Comparison of ENCODE assay signal across 8 cellular contexts in genomic region chr12:119115296-119115905, GRCh38.
DNase-seq lines count a peak whose midpoint lies in the region; ATAC-seq and TF ChIP-seq lines count a peak whose summit lies in the region.

No MANE protein-coding gene starts in this region.

- H3K4me1 Mint-ChIP-seq in activated CD4-positive, alpha-beta T cell treated with anti-CD3 and anti-CD28 coated beads, Interleukin-2, amount 10 ng/mL, durations not matched to agents 24 days and 14 days: no peaks in the 10 kb centered on the region
- H3K4me1 Mint-ChIP-seq in glutamatergic neuron (ENCODE audit: low read depth, unreplicated experiment): peaks cover 2% of the 10 kb centered on the region
- no peaks in the 10 kb centered on the region for H3K4me1 Mint-ChIP-seq in activated T-helper 2 cell treated with anti-CD3 and anti-CD28 coated beads, Interferon-gamma antibody, Interleukin-2, Interleukin-4, amounts not matched to agents 10 μg/mL and 5 μg/mL and 100 μg/mL, durations not matched to agents 14 hours and 24 hours and 36 hours (ENCODE audit: low read depth)

- intact Hi-C loops in activated CD4-positive, alpha-beta T cell treated with anti-CD3 and anti-CD28 coated beads, Interleukin-2, amount 10 ng/mL, durations not matched to agents 24 days and 14 days (cut with micrococcal nuclease): loop anchor here (2.0 kb wide), 1 partner anchor 297 kb away; no protein-coding TSS in a partner anchor
- intact Hi-C loops in activated T-helper 2 cell treated with anti-CD3 and anti-CD28 coated beads, Interferon-gamma antibody, Interleukin-2, Interleukin-4, amounts not matched to agents 10 μg/mL and 5 μg/mL and 100 μg/mL, durations not matched to agents 14 hours and 24 hours and 36 hours (cut with micrococcal nuclease): loop anchor here (1.0 kb wide), 1 partner anchor 298 kb away; no protein-coding TSS in a partner anchor

- no peak for ATAC-seq in HG03097 (IDR thresholded peaks at IDR 0.05; ENCODE audit: low FRiP score, unreplicated experiment)

- DNase-seq in AG09319 (ENCODE audit: extremely low read depth, low read depth) (peak; percentile 7), ELF-1 (ENCODE audit: low read depth, low spot score) (peak; percentile 64), NCI-H1694 treated with DMSO at 0.1 percent for 48 hours (lab: John Stamatoyannopoulos, UW) (peak; percentile 50), glutamatergic neuron (peak; percentile 45), retina (peak; percentile 76)
- peak; percentile 76 for DNase-seq in activated CD4-positive, alpha-beta T cell treated with anti-CD3 and anti-CD28 coated beads, Interleukin-2, amount 10 ng/mL, durations not matched to agents 24 days and 14 days
- DNase-seq in activated T-helper 2 cell treated with anti-CD3 and anti-CD28 coated beads, Interferon-gamma antibody, Interleukin-2, Interleukin-4, amounts not matched to agents 10 μg/mL and 5 μg/mL and 100 μg/mL, durations not matched to agents 14 hours and 24 hours and 36 hours (ENCODE audit: low spot score): no peak

- no peak overlapping the region for H3K4me3 Mint-ChIP-seq in activated CD4-positive, alpha-beta T cell treated with anti-CD3 and anti-CD28 coated beads, Interleukin-2, amount 10 ng/mL, durations not matched to agents 24 days and 14 days
- H3K4me3 Mint-ChIP-seq in glutamatergic neuron (ENCODE audit: unreplicated experiment): no peak overlapping the region
- H3K4me3 Mint-ChIP-seq in activated T-helper 2 cell treated with anti-CD3 and anti-CD28 coated beads, Interferon-gamma antibody, Interleukin-2, Interleukin-4, amounts not matched to agents 10 μg/mL and 5 μg/mL and 100 μg/mL, durations not matched to agents 14 hours and 24 hours and 36 hours (ENCODE audit: low read depth): no peak overlapping the region

- H3K36me3 Mint-ChIP-seq in activated CD4-positive, alpha-beta T cell treated with anti-CD3 and anti-CD28 coated beads, Interleukin-2, amount 10 ng/mL, durations not matched to agents 24 days and 14 days (ENCODE audit: low read depth): no peaks in the 10 kb centered on the region
- peaks cover 11% of the 10 kb centered on the region for H3K36me3 Mint-ChIP-seq in glutamatergic neuron (ENCODE audit: unreplicated experiment)
- no peaks in the 10 kb centered on the region for H3K36me3 Mint-ChIP-seq in activated T-helper 2 cell treated with anti-CD3 and anti-CD28 coated beads, Interferon-gamma antibody, Interleukin-2, Interleukin-4, amounts not matched to agents 10 μg/mL and 5 μg/mL and 100 μg/mL, durations not matched to agents 14 hours and 24 hours and 36 hours (ENCODE audit: low read depth)

- no peak overlapping the region for H3K27ac Mint-ChIP-seq in activated CD4-positive, alpha-beta T cell treated with anti-CD3 and anti-CD28 coated beads, Interleukin-2, amount 10 ng/mL, durations not matched to agents 24 days and 14 days
- peak overlapping the region; percentile 52 for H3K27ac Mint-ChIP-seq in glutamatergic neuron (ENCODE audit: unreplicated experiment)
- no peak overlapping the region for H3K27ac Mint-ChIP-seq in activated T-helper 2 cell treated with anti-CD3 and anti-CD28 coated beads, Interferon-gamma antibody, Interleukin-2, Interleukin-4, amounts not matched to agents 10 μg/mL and 5 μg/mL and 100 μg/mL, durations not matched to agents 14 hours and 24 hours and 36 hours

- H3K27me3 Mint-ChIP-seq in activated CD4-positive, alpha-beta T cell treated with anti-CD3 and anti-CD28 coated beads, Interleukin-2, amount 10 ng/mL, durations not matched to agents 24 days and 14 days: no peaks in the 10 kb centered on the region
- H3K27me3 Mint-ChIP-seq in glutamatergic neuron (ENCODE audit: unreplicated experiment): peaks cover 9% of the 10 kb centered on the region
- no peaks in the 10 kb centered on the region for H3K27me3 Mint-ChIP-seq in activated T-helper 2 cell treated with anti-CD3 and anti-CD28 coated beads, Interferon-gamma antibody, Interleukin-2, Interleukin-4, amounts not matched to agents 10 μg/mL and 5 μg/mL and 100 μg/mL, durations not matched to agents 14 hours and 24 hours and 36 hours (ENCODE audit: low read depth)

- TF ChIP-seq CTCF in AG09319 (IDR thresholded peaks at IDR 0.05; ENCODE audit: low read depth, low read length) (peak; percentile 84), glutamatergic neuron (IDR thresholded peaks at IDR 0.05; ENCODE audit: partially characterized antibody, unreplicated experiment) (peak; percentile 90)

- no peaks in the 10 kb centered on the region for H3K9me3 Mint-ChIP-seq in activated CD4-positive, alpha-beta T cell treated with anti-CD3 and anti-CD28 coated beads, Interleukin-2, amount 10 ng/mL, durations not matched to agents 24 days and 14 days
- H3K9me3 Mint-ChIP-seq in glutamatergic neuron (ENCODE audit: unreplicated experiment): peaks cover 13% of the 10 kb centered on the region
- no peaks in the 10 kb centered on the region for H3K9me3 Mint-ChIP-seq in activated T-helper 2 cell treated with anti-CD3 and anti-CD28 coated beads, Interferon-gamma antibody, Interleukin-2, Interleukin-4, amounts not matched to agents 10 μg/mL and 5 μg/mL and 100 μg/mL, durations not matched to agents 14 hours and 24 hours and 36 hours
